9 cellular contexts compared by ENCODE assay signal in genomic region chr2:191230174-191230573, GRCh38. TPM values are rescaled to one million over a fixed set of nuclear protein-coding genes. Genes with fewer than 3 reads are reported as not detected.
A peak's percentile ranks its signal among the peaks of the same experiment; 100 is the strongest.
DNase-seq lines count a peak whose midpoint lies in the region; ATAC-seq and TF ChIP-seq lines count a peak whose summit lies in the region.
"Had no signal": no experiment of that assay in that cellular context is flagged by ENCODE, and none has a peak within 500 bp of the region (broad histone marks: within the 10 kb centered on the region; RNA-seq: fewer than 3 reads in every experiment).

No MANE protein-coding gene starts in this region.

- peaks cover 3% of the 10 kb centered on the region for H3F3A ChIP-seq in SK-N-SH (replicated peaks; ENCODE audit: insufficient read depth)

- TF ChIP-seq EP300 in SK-N-SH (IDR thresholded peaks at IDR 0.05; ENCODE audit: borderline replicate concordance in 1 of 2, low read depth in 1 of 2, low read length in 1 of 2), result no peak

- no peaks in the 10 kb centered on the region for H3K36me3 ChIP-seq in SK-N-SH (replicated peaks in 1 of 2; ENCODE audit: control insufficient read depth in 1 of 2, insufficient read depth in 2 of 2, low read length in 1 of 2)
- H3K36me3 ChIP-seq: Peyer's patch, sigmoid colon had no signal

- H2AFZ ChIP-seq in SK-N-SH (ENCODE audit: low read depth), result peak overlapping the region; percentile 96; the same call in 1 of the 2 replicates

- CTCF ChIA-PET in SK-N-SH (lab: Yijun Ruan, JAX), result interaction anchor here (0.6 to 1.8 kb wide), 5 partner anchors 10 to 291 kb away, joined by 3 to 7 read pairs (median 4); no protein-coding TSS in a partner anchor

- 0 out of 2 replicates have a peak overlapping the region, but pooled peaks have one; percentile 7 for H3K4me2 ChIP-seq in SK-N-SH

- H3K4me1 ChIP-seq in SK-N-SH (ENCODE audit: control insufficient read depth in 1 of 2, insufficient read depth in 2 of 2, low read depth in 1 of 2, low read length in 1 of 2), result peaks cover 4 to 6% of the 10 kb centered on the region in 2 experiments
- H3K4me1 ChIP-seq: Peyer's patch, sigmoid colon had no signal

- DNase-seq in H4 (ENCODE audit: low spot score) (peak; percentile 63), SK-N-SH (no peak), fibroblast of villous mesenchyme (ENCODE audit: low read depth) (peak; percentile 83), NCI-H1694 treated with DMSO at 0.1 percent for 48 hours (lab: John Stamatoyannopoulos, UW) (no peak), GDM1 (lab: John Stamatoyannopoulos, UW) (no peak)
- DNase-seq in stimulated activated naive CD8-positive, alpha-beta T cell treated with anti-CD3 and anti-CD28 coated beads, Interleukin-15, Interleukin-2, amounts not matched to agents 100 U/mL and 50 U/mL, for 24 hours, result no peak
- DNase-seq: Peyer's patch, sigmoid colon had no signal

- no peaks in the 10 kb centered on the region for H3K27me3 ChIP-seq in SK-N-SH (ENCODE audit: insufficient read depth)
- H3K27me3 ChIP-seq: Peyer's patch, sigmoid colon had no signal

- POLR2A ChIA-PET in SK-N-SH (lab: Yijun Ruan, JAX), result no interaction called here

- peak; percentile 66 for ATAC-seq in stimulated activated naive CD8-positive, alpha-beta T cell treated with anti-CD3 and anti-CD28 coated beads, Interleukin-15, Interleukin-2, amounts not matched to agents 100 U/mL and 50 U/mL, for 24 hours
- no peak for ATAC-seq in GM18861 (IDR thresholded peaks at IDR 0.05; ENCODE audit: unreplicated experiment)

- no peak overlapping the region for H3K4me3 ChIP-seq in SK-N-SH (ENCODE audit: low read depth in 2 of 2, low read length in 1 of 2)
- no peak overlapping the region for H3K4me3 ChIP-seq in fibroblast of villous mesenchyme (ENCODE audit: low read depth, low read length)
- H3K4me3 ChIP-seq: Peyer's patch, sigmoid colon had no signal

- 22% methylated on average over 5 of the region's 5 CpGs for WGBS in SK-N-SH (ENCODE audit: low lambda C conversion rate)

- H4K20me1 ChIP-seq in SK-N-SH (ENCODE audit: insufficient read depth), result no peaks in the 10 kb centered on the region

- no peaks in the 10 kb centered on the region for H3K79me2 ChIP-seq in SK-N-SH (ENCODE audit: insufficient read depth)

- no peak for TF ChIP-seq RAD21 in SK-N-SH (IDR thresholded peaks at IDR 0.05; ENCODE audit: low read length)

- H3K9me2 ChIP-seq in SK-N-SH, result no peaks in the 10 kb centered on the region

- H3K27ac ChIP-seq in SK-N-SH (ENCODE audit: low read depth in 2 of 2, low read length in 1 of 2), result peak overlapping the region in 1 of 2 experiments; percentile 53; a peak in 2 of 4 replicates
- H3K27ac ChIP-seq: Peyer's patch, sigmoid colon had no signal

- no peaks in the 10 kb centered on the region for H3K9me3 ChIP-seq in SK-N-SH
- H3K9me3 ChIP-seq: Peyer's patch, sigmoid colon had no signal

- no peak overlapping the region for H3K9ac ChIP-seq in SK-N-SH

- TF ChIP-seq CTCF in SK-N-SH (IDR thresholded peaks at IDR 0.05), result no peak
- TF ChIP-seq CTCF in fibroblast of villous mesenchyme (IDR thresholded peaks at IDR 0.05; ENCODE audit: insufficient read depth, low read depth, low read length), result no peak

TF ChIP-seq in SK-N-SH, 30 proteins besides CTCF, POLR2A, EP300 and RAD21:
- TF ChIP-seq JUND (IDR thresholded peaks at IDR 0.05) (peak; percentile 53; the same call in 1 of the 2 replicates), YY1 (IDR thresholded peaks at IDR 0.05; ENCODE audit: low read depth) (peak; percentile 61; the same call in 1 of the 2 replicates), TCF12 (IDR thresholded peaks at IDR 0.05) (peak; percentile 45), REST (IDR thresholded peaks at IDR 0.05; ENCODE audit: low read depth, low read length) (no peak), MAX (IDR thresholded peaks at IDR 0.05; ENCODE audit: low read depth) (peak; percentile 49; the same call in 1 of the 2 replicates), FOXM1 (IDR thresholded peaks at IDR 0.05; ENCODE audit: low read depth) (no peak)

RNA-seq across cellular contexts. Expression of gene MYO1B, which starts 15.0 kb away (rescaled TPM):
- total RNA-seq in H4 (2014; rRNA removed; shearing (Covaris generic)), result 51.0 and 58.5 TPM in 2 replicates
- 20.2 and 26.5 TPM in 2 replicates for polyA plus RNA-seq in SK-N-SH (2012; rRNA removed)
- polyA plus RNA-seq in SK-N-SH (2012; cell fraction: cytosol; rRNA removed), result 31.0 and 32.2 TPM in 2 replicates
- 12.7 and 29.2 TPM in 2 replicates for polyA plus RNA-seq in SK-N-SH (2012; cell fraction: nucleus; rRNA removed)
- 137 and 177 TPM in 2 replicates for total RNA-seq in fibroblast of villous mesenchyme

Comparison
In these comparisons a context has a peak if more than half of its experiments do, and no peak if none do; other contexts are left out.
1. DNase-seq: peak in H4 (single experiment) and fibroblast of villous mesenchyme (single experiment); none in SK-N-SH (single experiment), stimulated activated naive CD8-positive, alpha-beta T cell treated with anti-CD3 and anti-CD28 coated beads, Interleukin-15, Interleukin-2, amounts not matched to agents 100 U/mL and 50 U/mL, for 24 hours (single experiment), NCI-H1694 treated with DMSO at 0.1 percent for 48 hours (single experiment) and GDM1 (single experiment).